In genomic region chr6:91106083-91106482, GRCh38 we compare ENCODE assay signal across 1 cellular context.
TF ChIP-seq lines count a peak whose summit lies in the region.

No MANE protein-coding gene starts in this region.

TF ChIP-seq in HepG2, 621 proteins besides CTCF, POLR2A, EP300 and RAD21 (continued from another document):
- TF ChIP-seq FUBP1 (CRISPR knock-in tag; IDR thresholded peaks at IDR 0.05; ENCODE audit: borderline replicate concordance) (no peak), PAXIP1 (CRISPR knock-in tag; conservative IDR thresholded peaks at IDR 0.05) (peak; percentile 46; the same call in 1 of the 2 replicates), AHR (CRISPR knock-in tag; IDR thresholded peaks at IDR 0.05) (no peak), TCF7L2 (IDR thresholded peaks at IDR 0.05; ENCODE audit: low read depth, low read length) (no peak), RCOR2 (CRISPR knock-in tag; IDR thresholded peaks at IDR 0.05) (no peak), ZNF33A (CRISPR knock-in tag; IDR thresholded peaks at IDR 0.05; ENCODE audit: borderline replicate concordance) (no peak), RBAK (CRISPR knock-in tag; IDR thresholded peaks at IDR 0.05) (no peak), FOXP1 (IDR thresholded peaks at IDR 0.05) (no peak), FOXP1 (CRISPR knock-in tag; IDR thresholded peaks at IDR 0.05) (0 out of 2 replicates have a peak, but pooled peaks have one; percentile 23)
